27 cellular contexts compared by ENCODE assay signal in genomic region chr5:149093625-149094024, GRCh38.
"Had no signal": no experiment of that assay in that cellular context is flagged by ENCODE, and none has a peak within 500 bp of the region (broad histone marks: within the 10 kb centered on the region; RNA-seq: fewer than 3 reads in every experiment).

No MANE protein-coding gene starts in this region.

- H3K4me3 ChIP-seq: stomach, suprapubic skin, testis, thoracic aorta, thyroid gland, tibial artery, tibial nerve, transverse colon, upper lobe of left lung, upper lobe of right lung, uterus, vagina had no signal

- H3K27me3 ChIP-seq: stomach, suprapubic skin, testis, thyroid gland, tibial artery, tibial nerve, transverse colon, upper lobe of left lung, upper lobe of right lung, uterus, vagina had no signal

- ATAC-seq: stimulated activated effector memory CD8-positive, alpha-beta T cell treated with anti-CD3 and anti-CD28 coated beads, Interleukin-12 subunit alpha, Interleukin-12 subunit beta, amount 100 ng/mL, for 72 hours; stimulated activated memory B cell treated with anti-CD40 and anti-IgM and Interleukin-4, amounts not matched to agents 10 μg/mL and 1 μg/mL and 100 μg/mL, for 72 hours; stimulated activated naive B cell treated with anti-CD40 and anti-IgM and Interleukin-4, amounts not matched to agents 10 μg/mL and 1 μg/mL and 100 μg/mL, for 72 hours; stimulated activated naive CD8-positive, alpha-beta T cell treated with anti-CD3 and anti-CD28 coated beads, Interleukin-15, amount 100 ng/mL, for 72 hours had no signal

- H3K27ac ChIP-seq: stomach, suprapubic skin, testis, thoracic aorta, thyroid gland, tibial artery, tibial nerve, transverse colon, upper lobe of left lung, upper lobe of right lung, uterus, vagina had no signal

- H3K36me3 ChIP-seq: stomach, suprapubic skin, thoracic aorta, thyroid gland, tibial artery, transverse colon, upper lobe of left lung, upper lobe of right lung, uterus, vagina had no signal

- DNase-seq: stimulated activated CD4-positive, alpha-beta T cell treated with anti-CD3 and anti-CD28 coated beads, Interleukin-2, amount 100 ng/mL, for 48 hours; stimulated activated CD4-positive, alpha-beta T cell treated with anti-CD3 and anti-CD28 coated beads, Interleukin-4, amount 100 ng/mL, for 1 hour; stimulated activated CD4-positive, alpha-beta T cell treated with anti-CD3 and anti-CD28 coated beads, Interleukin-4, amount 100 ng/mL, for 24 hours; stimulated activated CD4-positive, alpha-beta T cell treated with anti-CD3 and anti-CD28 coated beads, Interleukin-4, amount 100 ng/mL, for 4 hours; stimulated activated CD8-positive, alpha-beta memory T cell treated with anti-CD3 and anti-CD28 coated beads, Interleukin-4, amount 100 ng/mL, for 48 hours; stimulated activated naive B cell treated with anti-CD40 and anti-IgM and Interleukin-4, amounts not matched to agents 10 μg/mL and 1 μg/mL and 100 μg/mL, for 72 hours; stimulated activated naive CD4-positive, alpha-beta T cell; stimulated activated naive CD4-positive, alpha-beta T cell treated with Interleukin-2 at 50 U/mL for 16 hours; stimulated activated naive CD8-positive, alpha-beta T cell treated with anti-CD3 and anti-CD28 coated beads, Interleukin-15, amount 100 ng/mL, for 72 hours; stimulated activated naive CD8-positive, alpha-beta T cell treated with anti-CD3 and anti-CD28 coated beads, Interleukin-15, Interleukin-2, amounts not matched to agents 100 U/mL and 50 U/mL, for 24 hours; stomach; substantia nigra; testis; thyroid gland; tibial artery; transverse colon; trophoblast cell; upper lobe of left lung; upper lobe of right lung; uterus had no signal

- H3K9me3 ChIP-seq: suprapubic skin, testis, thyroid gland had no signal

- FAIRE-seq: urothelium cell line had no signal

- H3K4me1 ChIP-seq: stomach, suprapubic skin, testis, thyroid gland, tibial artery, tibial nerve, transverse colon, upper lobe of left lung, upper lobe of right lung, uterus, vagina had no signal
